Comparison of ENCODE assay signal across 17 cellular contexts in genomic region chr12:113445544-113446176, GRCh38. TPM values are rescaled to one million over a fixed set of nuclear protein-coding genes. Genes with fewer than 3 reads are reported as not detected.
A peak's percentile ranks its signal among the peaks of the same experiment; 100 is the strongest.
DNase-seq lines count a peak whose midpoint lies in the region; ATAC-seq and TF ChIP-seq lines count a peak whose summit lies in the region.
"Had no signal": no experiment of that assay in that cellular context is flagged by ENCODE, and none has a peak within 500 bp of the region (broad histone marks: within the 10 kb centered on the region; RNA-seq: fewer than 3 reads in every experiment).

No MANE protein-coding gene starts in this region.

- no peak overlapping the region for H3K27ac ChIP-seq in left lung
- H3K27ac ChIP-seq: esophagus muscularis mucosa, hepatocyte, spleen, vagina had no signal

- H3K4me1 ChIP-seq in left lung, result no peaks in the 10 kb centered on the region
- H3K4me1 ChIP-seq: esophagus muscularis mucosa, spleen, vagina had no signal

- intact Hi-C loops in left lung (cut with DNase I), result no loop called here

- DNase-seq in EH (ENCODE audit: low read depth), result peak; percentile 46
- peak; percentile 61 for DNase-seq in KBM-7
- peak; percentile 43 for DNase-seq in RPMI7951 (ENCODE audit: low read depth)
- DNase-seq in left lung, result no peak
- no peak for DNase-seq in GM20000 (ENCODE audit: low spot score)
- no peak for DNase-seq in DMS114 treated with DMSO at 0.1 percent for 48 hours (lab: John Stamatoyannopoulos, UW; ENCODE audit: unreplicated experiment)
- DNase-seq: activated B cell treated with CpG ODN at 0.5 μM for 24 hours; activated naive CD4-positive, alpha-beta T cell treated with Interleukin-2 at 50 U/mL for 16 hours; CD4-positive, alpha-beta memory T cell; NCI-H1105 treated with DMSO at 0.1 percent for 48 hours; spleen; stimulated activated naive CD4-positive, alpha-beta T cell treated with Interleukin-2 at 50 U/mL for 16 hours; SW 1271 had no signal

- peaks cover 0 to 65% of the 10 kb centered on the region in 2 donors for H3K27me3 ChIP-seq in left lung
- H3K27me3 ChIP-seq: vagina had no signal

- ATAC-seq in left lung (peak; percentile 33), HG03135 (IDR thresholded peaks at IDR 0.05; ENCODE audit: unreplicated experiment) (no peak)

- in situ Hi-C loops in KBM-7 (cut with MboI; ENCODE audit: low pct_unique_long_range_greater_than_20kb, low sequenced_read_pairs), result no loop called here

- TF ChIP-seq CTCF in left lung (IDR thresholded peaks at IDR 0.05) (no peak), GM20000 (IDR thresholded peaks at IDR 0.05; ENCODE audit: extremely low read depth, missing control alignments) (no peak)

- H3K36me3 ChIP-seq in left lung, result no peaks in the 10 kb centered on the region
- H3K36me3 ChIP-seq: esophagus muscularis mucosa, spleen, vagina had no signal

- H3K9me3 ChIP-seq in left lung, result no peaks in the 10 kb centered on the region
- H3K9me3 ChIP-seq: esophagus muscularis mucosa, vagina had no signal

- no peak overlapping the region for H3K4me3 ChIP-seq in left lung
- H3K4me3 ChIP-seq: esophagus muscularis mucosa, hepatocyte, spleen, vagina had no signal

RNA-seq across cellular contexts. Expression of gene SDSL, which starts 23.5 kb away (rescaled TPM):
- total RNA-seq in RPMI7951 (2014; rRNA removed; shearing (Covaris generic)), result 5.5 and 5.6 TPM in 2 replicates
- 10 to 100 TPM; 12.9 to 13.8 TPM for total RNA-seq in left lung
- total RNA-seq: vagina had no signal

RNA-seq across cellular contexts. Expression of gene LHX5, which starts 26.0 kb away (rescaled TPM):
- 0.12 TPM in 1 of 2 replicates, not detected in the other for total RNA-seq in RPMI7951 (2014; rRNA removed; shearing (Covaris generic))
- not detected for total RNA-seq in left lung
- total RNA-seq: activated B cell treated with CpG ODN at 0.5 μM for 24 hours; CD4-positive, alpha-beta memory T cell; esophagus muscularis mucosa; spleen; vagina had no signal

RNA-seq across cellular contexts. Expression of gene SDS, which starts 42.0 kb away (rescaled TPM):
- total RNA-seq in RPMI7951 (2014; rRNA removed; shearing (Covaris generic)), result not detected in 2 replicates
- 1 to 10 TPM; 1.5 to 3.2 TPM for total RNA-seq in left lung
- total RNA-seq: activated B cell treated with CpG ODN at 0.5 μM for 24 hours, vagina had no signal

Comparison
In these comparisons a context has a peak if more than half of its experiments do, and no peak if none do; other contexts are left out.
1. DNase-seq: peak in EH (single experiment), KBM-7 (single experiment) and RPMI7951 (single experiment); none in left lung (0 of 2), GM20000 (single experiment) and DMS114 treated with DMSO at 0.1 percent for 48 hours (single experiment).